Comparison of ENCODE assay signal across 24 cellular contexts in genomic region chr6:109770047-109770446, GRCh38.
"Had no signal": no experiment of that assay in that cellular context is flagged by ENCODE, and none has a peak within 500 bp of the region (broad histone marks: within the 10 kb centered on the region; RNA-seq: fewer than 3 reads in every experiment).

No MANE protein-coding gene starts in this region.

- H3K9me3 ChIP-seq: colonic mucosa, SJSA1 had no signal

- H3K4me3 Mint-ChIP-seq: activated CD4-positive, alpha-beta memory T cell treated with anti-CD3 and anti-CD28 coated beads for 36 hours; activated CD4-positive, alpha-beta T cell treated with anti-CD3 and anti-CD28 coated beads, Interleukin-2, amount 10 ng/mL, durations not matched to agents 7 days and 5 days; activated naive CD4-positive, alpha-beta T cell treated with anti-CD3 and anti-CD28 coated beads, Interleukin-2, amount 10 ng/mL, durations not matched to agents 7 days and 5 days; activated naive CD8-positive, alpha-beta T cell treated with anti-CD3 and anti-CD28 coated beads for 36 hours; activated T-cell treated with anti-CD3 and anti-CD28 coated beads, Interleukin-2, amount 50 U/mL, for 4 hours; T-helper 1 cell treated with Interleukin-12 subunit alpha and Interleukin-12 subunit beta and Interleukin-4 antibody, amounts not matched to agents 30 μg/mL and 1 μg/mL, for 36 hours had no signal

- H3K27me3 ChIP-seq: brain microvascular endothelial cell, cardiac muscle cell, colonic mucosa, SJSA1 had no signal

- H3K4me3 ChIP-seq: cardiac muscle cell, colonic mucosa, SJSA1 had no signal

- ATAC-seq: activated CD4-positive, CD25-positive, alpha-beta regulatory T cell treated with anti-CD3 and anti-CD28 coated beads, Interleukin-2, amount 50 U/mL, for 24 hours; activated T-cell treated with anti-CD3 and anti-CD28 coated beads, Interleukin-2, amount 50 U/mL, for 4 hours; PC-3; SK-N-SH treated with all-trans-retinoic acid at 6 μM for 48 hours had no signal

- H3K4me1 ChIP-seq: colonic mucosa had no signal

- H3K36me3 ChIP-seq: brain microvascular endothelial cell, colonic mucosa, SJSA1 had no signal

- H3K9me3 Mint-ChIP-seq: activated CD4-positive, alpha-beta memory T cell treated with anti-CD3 and anti-CD28 coated beads for 36 hours; activated naive CD4-positive, alpha-beta T cell treated with anti-CD3 and anti-CD28 coated beads, Interleukin-2, amount 10 ng/mL, durations not matched to agents 7 days and 5 days; activated naive CD8-positive, alpha-beta T cell treated with anti-CD3 and anti-CD28 coated beads for 36 hours; activated T-cell treated with anti-CD3 and anti-CD28 coated beads, Interleukin-2, amount 50 U/mL, for 4 hours; T-helper 1 cell treated with Interleukin-12 subunit alpha and Interleukin-12 subunit beta and Interleukin-4 antibody, amounts not matched to agents 30 μg/mL and 1 μg/mL, for 36 hours had no signal

- H3K27ac ChIP-seq: brain microvascular endothelial cell, cardiac muscle cell, colonic mucosa, SJSA1 had no signal

- DNase-seq: activated CD4-positive, alpha-beta memory T cell treated with anti-CD3 and anti-CD28 coated beads for 36 hours; activated CD4-positive, alpha-beta T cell treated with anti-CD3 and anti-CD28 coated beads, Interleukin-2, amount 10 ng/mL, durations not matched to agents 7 days and 5 days; activated CD8-positive, alpha-beta memory T cell treated with anti-CD3 and anti-CD28 coated beads for 24 hours; activated effector memory CD4-positive, alpha-beta T cell treated with anti-CD3 and anti-CD28 coated beads, Interleukin-2, amount 50 U/mL, for 16 hours; activated naive CD4-positive, alpha-beta T cell treated with anti-CD3 and anti-CD28 coated beads, Interleukin-2, amount 10 ng/mL, durations not matched to agents 7 days and 5 days; activated naive CD8-positive, alpha-beta T cell treated with anti-CD3 and anti-CD28 coated beads for 36 hours; activated T-cell treated with anti-CD3 and anti-CD28 coated beads, Interleukin-2, amount 50 U/mL, for 4 hours; brain microvascular endothelial cell; cerebellar nuclear complex; colonic mucosa; KG1; MV-4-11; NCI-H1092 treated with DMSO at 0.1 percent for 48 hours; NCI-H1417 treated with DMSO at 0.1 percent for 48 hours; NCI-H1694 treated with DMSO at 0.1 percent for 48 hours; NCI-H2029 treated with DMSO at 0.1 percent for 48 hours; NCI-H510A treated with DMSO at 0.1 percent for 48 hours; PC-3; SHP77 had no signal

- H3K27me3 Mint-ChIP-seq: activated CD4-positive, alpha-beta memory T cell treated with anti-CD3 and anti-CD28 coated beads for 36 hours; activated CD4-positive, alpha-beta T cell treated with anti-CD3 and anti-CD28 coated beads, Interleukin-2, amount 10 ng/mL, durations not matched to agents 7 days and 5 days; activated naive CD4-positive, alpha-beta T cell treated with anti-CD3 and anti-CD28 coated beads, Interleukin-2, amount 10 ng/mL, durations not matched to agents 7 days and 5 days; activated naive CD8-positive, alpha-beta T cell treated with anti-CD3 and anti-CD28 coated beads for 36 hours had no signal

- H3K27ac Mint-ChIP-seq: activated CD4-positive, alpha-beta memory T cell treated with anti-CD3 and anti-CD28 coated beads for 36 hours; activated CD4-positive, alpha-beta T cell treated with anti-CD3 and anti-CD28 coated beads, Interleukin-2, amount 10 ng/mL, durations not matched to agents 7 days and 5 days; activated naive CD4-positive, alpha-beta T cell treated with anti-CD3 and anti-CD28 coated beads, Interleukin-2, amount 10 ng/mL, durations not matched to agents 7 days and 5 days; activated naive CD8-positive, alpha-beta T cell treated with anti-CD3 and anti-CD28 coated beads for 36 hours had no signal
